ENCODE assay signal across 1 cellular context in the genomic region with DNA sequence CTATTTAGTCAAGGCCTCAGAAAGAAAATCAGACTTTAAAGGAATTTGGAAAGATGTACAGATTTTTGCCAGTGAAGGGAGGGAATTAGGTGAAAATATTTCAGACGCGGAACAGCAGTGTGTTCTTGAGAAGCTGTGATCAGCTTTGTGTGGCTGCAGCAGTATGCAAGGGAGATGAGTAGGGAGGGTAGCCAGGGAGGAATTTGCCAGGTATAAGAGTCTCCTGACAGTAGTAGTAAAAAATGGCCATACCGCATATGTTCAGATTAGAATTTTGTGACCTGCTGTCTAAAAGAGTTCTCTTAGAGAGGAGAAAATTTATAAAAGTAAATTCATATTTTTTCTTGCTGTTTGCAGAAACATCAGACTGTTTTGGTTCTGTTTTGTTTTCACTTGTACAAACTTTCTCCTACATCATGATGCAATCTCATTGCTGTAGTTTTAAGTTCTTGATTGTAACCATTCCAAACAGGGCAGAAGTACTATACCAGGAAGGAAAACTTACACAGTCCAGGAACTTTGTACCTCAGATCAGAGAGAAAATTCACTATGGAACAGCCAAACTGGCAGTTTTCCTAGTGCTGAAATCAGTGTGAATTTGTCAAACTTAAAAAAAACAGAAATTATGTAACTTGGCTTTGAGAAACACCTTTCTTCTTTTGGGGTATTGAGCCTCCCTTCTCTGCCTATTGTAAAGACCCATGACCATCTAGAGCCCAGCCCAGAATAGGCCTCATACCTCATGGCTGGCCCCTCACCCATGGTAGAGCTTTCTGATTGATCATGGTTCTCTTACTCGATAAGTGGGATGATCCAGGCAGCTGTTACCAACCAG.
TF ChIP-seq lines count a peak whose summit lies in the region.

No MANE protein-coding gene starts in this region.

TF ChIP-seq in HepG2, 621 proteins besides CTCF, POLR2A, EP300 and RAD21 (continued from another document):
- TF ChIP-seq, protein P1, sequence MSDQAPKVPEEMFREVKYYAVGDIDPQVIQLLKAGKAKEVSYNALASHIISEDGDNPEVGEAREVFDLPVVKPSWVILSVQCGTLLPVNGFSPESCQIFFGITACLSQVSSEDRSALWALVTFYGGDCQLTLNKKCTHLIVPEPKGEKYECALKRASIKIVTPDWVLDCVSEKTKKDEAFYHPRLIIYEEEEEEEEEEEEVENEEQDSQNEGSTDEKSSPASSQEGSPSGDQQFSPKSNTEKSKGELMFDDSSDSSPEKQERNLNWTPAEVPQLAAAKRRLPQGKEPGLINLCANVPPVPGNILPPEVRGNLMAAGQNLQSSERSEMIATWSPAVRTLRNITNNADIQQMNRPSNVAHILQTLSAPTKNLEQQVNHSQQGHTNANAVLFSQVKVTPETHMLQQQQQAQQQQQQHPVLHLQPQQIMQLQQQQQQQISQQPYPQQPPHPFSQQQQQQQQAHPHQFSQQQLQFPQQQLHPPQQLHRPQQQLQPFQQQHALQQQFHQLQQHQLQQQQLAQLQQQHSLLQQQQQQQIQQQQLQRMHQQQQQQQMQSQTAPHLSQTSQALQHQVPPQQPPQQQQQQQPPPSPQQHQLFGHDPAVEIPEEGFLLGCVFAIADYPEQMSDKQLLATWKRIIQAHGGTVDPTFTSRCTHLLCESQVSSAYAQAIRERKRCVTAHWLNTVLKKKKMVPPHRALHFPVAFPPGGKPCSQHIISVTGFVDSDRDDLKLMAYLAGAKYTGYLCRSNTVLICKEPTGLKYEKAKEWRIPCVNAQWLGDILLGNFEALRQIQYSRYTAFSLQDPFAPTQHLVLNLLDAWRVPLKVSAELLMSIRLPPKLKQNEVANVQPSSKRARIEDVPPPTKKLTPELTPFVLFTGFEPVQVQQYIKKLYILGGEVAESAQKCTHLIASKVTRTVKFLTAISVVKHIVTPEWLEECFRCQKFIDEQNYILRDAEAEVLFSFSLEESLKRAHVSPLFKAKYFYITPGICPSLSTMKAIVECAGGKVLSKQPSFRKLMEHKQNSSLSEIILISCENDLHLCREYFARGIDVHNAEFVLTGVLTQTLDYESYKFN (CRISPR knock-in tag; conservative IDR thresholded peaks at IDR 0.05): peak; percentile 86
- TF ChIP-seq ZNF550 (CRISPR knock-in tag; IDR thresholded peaks at IDR 0.05; ENCODE audit: borderline replicate concordance) (no peak), ZNF589 (CRISPR knock-in tag; conservative IDR thresholded peaks at IDR 0.05) (no peak), POLR2G (IDR thresholded peaks at IDR 0.05; ENCODE audit: low read depth, low read length) (no peak), YEATS4 (CRISPR knock-in tag; IDR thresholded peaks at IDR 0.05; ENCODE audit: borderline replicate concordance) (no peak), SAP130 (CRISPR knock-in tag; IDR thresholded peaks at IDR 0.05; ENCODE audit: low read depth) (peak; percentile 74), ASH2L (IDR thresholded peaks at IDR 0.05; ENCODE audit: insufficient read length, low read depth, low read length) (peak; percentile 45), KMT2A (CRISPR knock-in tag; IDR thresholded peaks at IDR 0.05) (peak; percentile 41; the same call in 1 of the 2 replicates), NFE2L1 (CRISPR knock-in tag; IDR thresholded peaks at IDR 0.05; ENCODE audit: borderline replicate concordance) (no peak), CC2D1A (CRISPR knock-in tag; IDR thresholded peaks at IDR 0.05) (no peak), ZMYM2 (CRISPR knock-in tag; IDR thresholded peaks at IDR 0.05) (peak; percentile 81), PCBP2 (optimal IDR thresholded peaks at IDR 0.05; ENCODE audit: low read depth, low read length, poor library complexity, severe bottlenecking) (no peak)
- TF ChIP-seq, protein P2, sequence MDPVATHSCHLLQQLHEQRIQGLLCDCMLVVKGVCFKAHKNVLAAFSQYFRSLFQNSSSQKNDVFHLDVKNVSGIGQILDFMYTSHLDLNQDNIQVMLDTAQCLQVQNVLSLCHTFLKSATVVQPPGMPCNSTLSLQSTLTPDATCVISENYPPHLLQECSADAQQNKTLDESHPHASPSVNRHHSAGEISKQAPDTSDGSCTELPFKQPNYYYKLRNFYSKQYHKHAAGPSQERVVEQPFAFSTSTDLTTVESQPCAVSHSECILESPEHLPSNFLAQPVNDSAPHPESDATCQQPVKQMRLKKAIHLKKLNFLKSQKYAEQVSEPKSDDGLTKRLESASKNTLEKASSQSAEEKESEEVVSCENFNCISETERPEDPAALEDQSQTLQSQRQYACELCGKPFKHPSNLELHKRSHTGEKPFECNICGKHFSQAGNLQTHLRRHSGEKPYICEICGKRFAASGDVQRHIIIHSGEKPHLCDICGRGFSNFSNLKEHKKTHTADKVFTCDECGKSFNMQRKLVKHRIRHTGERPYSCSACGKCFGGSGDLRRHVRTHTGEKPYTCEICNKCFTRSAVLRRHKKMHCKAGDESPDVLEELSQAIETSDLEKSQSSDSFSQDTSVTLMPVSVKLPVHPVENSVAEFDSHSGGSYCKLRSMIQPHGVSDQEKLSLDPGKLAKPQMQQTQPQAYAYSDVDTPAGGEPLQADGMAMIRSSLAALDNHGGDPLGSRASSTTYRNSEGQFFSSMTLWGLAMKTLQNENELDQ (CRISPR knock-in tag; IDR thresholded peaks at IDR 0.05; ENCODE audit: borderline replicate concordance): no peak
- TF ChIP-seq, protein P3, sequence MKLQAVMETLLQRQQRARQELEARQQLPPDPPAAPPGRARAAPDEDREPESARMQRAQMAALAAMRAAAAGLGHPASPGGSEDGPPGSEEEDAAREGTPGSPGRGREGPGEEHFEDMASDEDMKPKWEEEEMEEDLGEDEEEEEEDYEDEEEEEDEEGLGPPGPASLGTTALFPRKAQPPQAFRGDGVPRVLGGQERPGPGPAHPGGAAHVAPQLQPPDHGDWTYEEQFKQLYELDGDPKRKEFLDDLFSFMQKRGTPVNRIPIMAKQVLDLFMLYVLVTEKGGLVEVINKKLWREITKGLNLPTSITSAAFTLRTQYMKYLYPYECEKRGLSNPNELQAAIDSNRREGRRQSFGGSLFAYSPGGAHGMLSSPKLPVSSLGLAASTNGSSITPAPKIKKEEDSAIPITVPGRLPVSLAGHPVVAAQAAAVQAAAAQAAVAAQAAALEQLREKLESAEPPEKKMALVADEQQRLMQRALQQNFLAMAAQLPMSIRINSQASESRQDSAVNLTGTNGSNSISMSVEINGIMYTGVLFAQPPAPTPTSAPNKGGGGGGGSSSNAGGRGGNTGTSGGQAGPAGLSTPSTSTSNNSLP (IDR thresholded peaks at IDR 0.05; ENCODE audit: low read depth, low read length): peak; percentile 66
- TF ChIP-seq, protein P4, sequence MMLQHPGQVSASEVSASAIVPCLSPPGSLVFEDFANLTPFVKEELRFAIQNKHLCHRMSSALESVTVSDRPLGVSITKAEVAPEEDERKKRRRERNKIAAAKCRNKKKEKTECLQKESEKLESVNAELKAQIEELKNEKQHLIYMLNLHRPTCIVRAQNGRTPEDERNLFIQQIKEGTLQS (CRISPR knock-in tag; IDR thresholded peaks at IDR 0.05): peak; percentile 68
- TF ChIP-seq, protein P5, sequence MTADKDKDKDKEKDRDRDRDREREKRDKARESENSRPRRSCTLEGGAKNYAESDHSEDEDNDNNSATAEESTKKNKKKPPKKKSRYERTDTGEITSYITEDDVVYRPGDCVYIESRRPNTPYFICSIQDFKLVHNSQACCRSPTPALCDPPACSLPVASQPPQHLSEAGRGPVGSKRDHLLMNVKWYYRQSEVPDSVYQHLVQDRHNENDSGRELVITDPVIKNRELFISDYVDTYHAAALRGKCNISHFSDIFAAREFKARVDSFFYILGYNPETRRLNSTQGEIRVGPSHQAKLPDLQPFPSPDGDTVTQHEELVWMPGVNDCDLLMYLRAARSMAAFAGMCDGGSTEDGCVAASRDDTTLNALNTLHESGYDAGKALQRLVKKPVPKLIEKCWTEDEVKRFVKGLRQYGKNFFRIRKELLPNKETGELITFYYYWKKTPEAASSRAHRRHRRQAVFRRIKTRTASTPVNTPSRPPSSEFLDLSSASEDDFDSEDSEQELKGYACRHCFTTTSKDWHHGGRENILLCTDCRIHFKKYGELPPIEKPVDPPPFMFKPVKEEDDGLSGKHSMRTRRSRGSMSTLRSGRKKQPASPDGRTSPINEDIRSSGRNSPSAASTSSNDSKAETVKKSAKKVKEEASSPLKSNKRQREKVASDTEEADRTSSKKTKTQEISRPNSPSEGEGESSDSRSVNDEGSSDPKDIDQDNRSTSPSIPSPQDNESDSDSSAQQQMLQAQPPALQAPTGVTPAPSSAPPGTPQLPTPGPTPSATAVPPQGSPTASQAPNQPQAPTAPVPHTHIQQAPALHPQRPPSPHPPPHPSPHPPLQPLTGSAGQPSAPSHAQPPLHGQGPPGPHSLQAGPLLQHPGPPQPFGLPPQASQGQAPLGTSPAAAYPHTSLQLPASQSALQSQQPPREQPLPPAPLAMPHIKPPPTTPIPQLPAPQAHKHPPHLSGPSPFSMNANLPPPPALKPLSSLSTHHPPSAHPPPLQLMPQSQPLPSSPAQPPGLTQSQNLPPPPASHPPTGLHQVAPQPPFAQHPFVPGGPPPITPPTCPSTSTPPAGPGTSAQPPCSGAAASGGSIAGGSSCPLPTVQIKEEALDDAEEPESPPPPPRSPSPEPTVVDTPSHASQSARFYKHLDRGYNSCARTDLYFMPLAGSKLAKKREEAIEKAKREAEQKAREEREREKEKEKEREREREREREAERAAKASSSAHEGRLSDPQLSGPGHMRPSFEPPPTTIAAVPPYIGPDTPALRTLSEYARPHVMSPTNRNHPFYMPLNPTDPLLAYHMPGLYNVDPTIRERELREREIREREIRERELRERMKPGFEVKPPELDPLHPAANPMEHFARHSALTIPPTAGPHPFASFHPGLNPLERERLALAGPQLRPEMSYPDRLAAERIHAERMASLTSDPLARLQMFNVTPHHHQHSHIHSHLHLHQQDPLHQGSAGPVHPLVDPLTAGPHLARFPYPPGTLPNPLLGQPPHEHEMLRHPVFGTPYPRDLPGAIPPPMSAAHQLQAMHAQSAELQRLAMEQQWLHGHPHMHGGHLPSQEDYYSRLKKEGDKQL (CRISPR knock-in tag; IDR thresholded peaks at IDR 0.05; ENCODE audit: low read depth): no peak
- TF ChIP-seq, protein P6, sequence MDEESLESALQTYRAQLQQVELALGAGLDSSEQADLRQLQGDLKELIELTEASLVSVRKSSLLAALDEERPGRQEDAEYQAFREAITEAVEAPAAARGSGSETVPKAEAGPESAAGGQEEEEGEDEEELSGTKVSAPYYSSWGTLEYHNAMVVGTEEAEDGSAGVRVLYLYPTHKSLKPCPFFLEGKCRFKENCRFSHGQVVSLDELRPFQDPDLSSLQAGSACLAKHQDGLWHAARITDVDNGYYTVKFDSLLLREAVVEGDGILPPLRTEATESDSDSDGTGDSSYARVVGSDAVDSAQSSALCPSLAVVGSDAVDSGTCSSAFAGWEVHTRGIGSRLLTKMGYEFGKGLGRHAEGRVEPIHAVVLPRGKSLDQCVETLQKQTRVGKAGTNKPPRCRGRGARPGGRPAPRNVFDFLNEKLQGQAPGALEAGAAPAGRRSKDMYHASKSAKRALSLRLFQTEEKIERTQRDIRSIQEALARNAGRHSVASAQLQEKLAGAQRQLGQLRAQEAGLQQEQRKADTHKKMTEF (CRISPR knock-in tag; IDR thresholded peaks at IDR 0.05): peak; percentile 31; the same call in 1 of the 2 replicates
